ENCODE assay signal across 8 cellular contexts in genomic region chr14:95233702-95234241, GRCh38.
DNase-seq lines count a peak whose midpoint lies in the region; ATAC-seq and TF ChIP-seq lines count a peak whose summit lies in the region.

No MANE protein-coding gene starts in this region.

- no peak for TF ChIP-seq CTCF in GM12864 (IDR thresholded peaks at IDR 0.05; ENCODE audit: low read depth, low read length, missing control alignments)

- no peak overlapping the region for H3K4me3 ChIP-seq in GM12864 (ENCODE audit: low read depth, low read length)

- H3K27ac ChIP-seq in layer of hippocampus (ENCODE audit: low read depth, low read length): peak overlapping the region; percentile 6

- ATAC-seq in GM21447 (IDR thresholded peaks at IDR 0.05; ENCODE audit: unreplicated experiment): peak; percentile 94
- peak; percentile 88 for ATAC-seq in HG03469 (IDR thresholded peaks at IDR 0.05; ENCODE audit: unreplicated experiment)

- DNase-seq in GM12864 (ENCODE audit: low read depth): peak; percentile 15
- DNase-seq in T-helper 9 cell: no peak
- DNase-seq in DMS 273 treated with DMSO at 0.1 percent for 48 hours (lab: John Stamatoyannopoulos, UW): no peak
- DNase-seq in NCI-H1694 treated with DMSO at 0.1 percent for 48 hours (lab: John Stamatoyannopoulos, UW): no peak
- no peak for DNase-seq in islet precursor cell

- no peaks in the 10 kb centered on the region for H3K27me3 ChIP-seq in layer of hippocampus (ENCODE audit: control insufficient read depth, insufficient read depth, low read length)
